In genomic region chr7:107920048-107920772, GRCh38 we compare ENCODE assay signal across 13 cellular contexts. TPM values are rescaled to one million over a fixed set of nuclear protein-coding genes. Genes with fewer than 3 reads are reported as not detected.
DNase-seq lines count a peak whose midpoint lies in the region; TF ChIP-seq lines count a peak whose summit lies in the region.
"Had no signal": no experiment of that assay in that cellular context is flagged by ENCODE, and none has a peak within 500 bp of the region (broad histone marks: within the 10 kb centered on the region; RNA-seq: fewer than 3 reads in every experiment).

No MANE protein-coding gene starts in this region.

- H3K4me3 Mint-ChIP-seq in brain: no peak overlapping the region
- no peak overlapping the region for H3K4me3 Mint-ChIP-seq in neural crest cell
- H3K4me3 Mint-ChIP-seq: naive thymus-derived CD8-positive, alpha-beta T cell had no signal

- no peaks in the 10 kb centered on the region for H3K9me3 ChIP-seq in MG63
- H3K9me3 ChIP-seq: adrenal gland had no signal

- H3K4me1 Mint-ChIP-seq in brain (peaks cover 31% of the 10 kb centered on the region), neural crest cell (peaks cover 12% of the 10 kb centered on the region)

- H3K36me3 ChIP-seq in MG63: peaks cover 33% of the 10 kb centered on the region

- H3K4me3 ChIP-seq in MG63: no peak overlapping the region
- H3K4me3 ChIP-seq: adrenal gland had no signal

- H3K27ac Mint-ChIP-seq in brain (peak overlapping the region in 3 of 5 experiments; percentile 64 to 79 (median 67)), neural crest cell (ENCODE audit: unreplicated experiment) (peak overlapping the region; percentile 31)

- H3K27me3 Mint-ChIP-seq in brain: no peaks in the 10 kb centered on the region
- no peaks in the 10 kb centered on the region for H3K27me3 Mint-ChIP-seq in neural crest cell (ENCODE audit: low read depth)
- H3K27me3 Mint-ChIP-seq: naive thymus-derived CD8-positive, alpha-beta T cell had no signal

- H3K36me3 Mint-ChIP-seq in brain: peaks cover 85% of the 10 kb centered on the region
- H3K36me3 Mint-ChIP-seq in neural crest cell (ENCODE audit: low read depth): peaks cover 57% of the 10 kb centered on the region

- no peak for TF ChIP-seq CTCF in brain (conservative IDR thresholded peaks at IDR 0.05)
- TF ChIP-seq CTCF in neural crest cell (conservative IDR thresholded peaks at IDR 0.05): no peak

- H3K9me3 Mint-ChIP-seq in brain (no peaks in the 10 kb centered on the region), neural crest cell (no peaks in the 10 kb centered on the region)
- H3K9me3 Mint-ChIP-seq: naive thymus-derived CD8-positive, alpha-beta T cell had no signal

- H3K27me3 ChIP-seq in MG63: no peaks in the 10 kb centered on the region
- H3K27me3 ChIP-seq: adrenal gland had no signal

- DNase-seq in EH (ENCODE audit: low read depth) (peak; percentile 31), M059J (ENCODE audit: low read depth) (peak; percentile 30), neural crest cell (ENCODE audit: low read depth, low spot score) (no peak), NCI-H524 (lab: John Stamatoyannopoulos, UW) (no peak), MG63 (no peak), hypothalamus (lab: John Stamatoyannopoulos, UW) (no peak)
- DNase-seq: activated CD4-positive, alpha-beta T cell treated with anti-CD3 and anti-CD28 coated beads, Interleukin-2, amount 50 U/mL, for 1 hour; adrenal gland; DMS53; naive thymus-derived CD8-positive, alpha-beta T cell; NCI-H345; stimulated activated CD4-positive, alpha-beta T cell treated with anti-CD3 and anti-CD28 coated beads, Interleukin-2, amount 100 ng/mL, for 24 hours had no signal

RNA-seq across cellular contexts. Expression of gene DLD, which starts 29.2 kb away (rescaled TPM):
- total RNA-seq in M059J (2014; rRNA removed; shearing (Covaris generic)): 113 and 150 TPM in 2 replicates
- 43.7 TPM for polyA plus RNA-seq in brain (ENCODE audit: insufficient read depth, low read depth, low replicate concordance)
- 77.6 and 82.1 TPM in 2 replicates for total RNA-seq in neural crest cell
- 8.7 and 44.3 TPM in 2 replicates for total RNA-seq in MG63 (2014; rRNA removed; shearing (Covaris generic); ENCODE audit: low replicate concordance)

Comparison
In these comparisons a context has a peak if more than half of its experiments do, and no peak if none do; other contexts are left out.
1. DNase-seq: peak in EH (single experiment) and M059J (single experiment); none in neural crest cell (single experiment), NCI-H524 (0 of 2), MG63 (single experiment) and hypothalamus (0 of 51).